Comparison of ENCODE assay signal across 3 cellular contexts in the genomic region with DNA sequence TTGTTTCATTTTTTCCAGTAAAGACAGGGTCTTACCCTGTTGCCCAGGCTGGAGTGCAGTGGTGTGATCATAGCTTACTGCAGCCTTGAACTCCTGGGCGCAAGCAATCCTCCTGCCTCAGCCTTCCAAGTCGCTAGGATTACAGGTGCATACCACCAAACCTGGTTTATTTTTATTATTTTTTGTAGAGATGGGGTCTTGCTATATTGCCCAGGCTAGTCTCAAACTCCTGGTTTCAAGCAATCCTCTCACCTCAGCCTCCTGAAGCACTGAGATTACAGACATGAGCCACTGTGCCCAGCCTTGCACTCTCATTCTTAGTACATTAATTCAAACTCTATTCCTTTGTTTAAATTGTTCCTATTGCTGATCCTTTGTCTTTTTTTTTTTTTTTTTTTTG.
TF ChIP-seq lines count a peak whose summit lies in the region.

No MANE protein-coding gene starts in this region.

TF ChIP-seq in HEK293, 187 proteins besides CTCF, POLR2A, EP300 and RAD21:
- peak; percentile 95 for TF ChIP-seq ZNF121 (tag by site-specific recombination; IDR thresholded peaks at IDR 0.05)

TF ChIP-seq in K562, 482 proteins besides CTCF, POLR2A, EP300 and RAD21:
- TF ChIP-seq ZNF121 (CRISPR knock-in tag; conservative IDR thresholded peaks at IDR 0.05) = 0 out of 2 replicates have a peak, but pooled peaks have one; percentile 20
TF ChIP-seq in K562: peak in this region for 1; not testable (repeated sequence) for 481.

TF ChIP-seq in HepG2, 621 proteins besides CTCF, POLR2A, EP300 and RAD21:
- 0 out of 2 replicates have a peak, but pooled peaks have one; percentile 29 for TF ChIP-seq ZNF121 (CRISPR knock-in tag; IDR thresholded peaks at IDR 0.05)
